1 cellular context compared by ENCODE assay signal in genomic region chr20:33401042-33401921, GRCh38.
TF ChIP-seq lines count a peak whose summit lies in the region.

A gene with protein sequence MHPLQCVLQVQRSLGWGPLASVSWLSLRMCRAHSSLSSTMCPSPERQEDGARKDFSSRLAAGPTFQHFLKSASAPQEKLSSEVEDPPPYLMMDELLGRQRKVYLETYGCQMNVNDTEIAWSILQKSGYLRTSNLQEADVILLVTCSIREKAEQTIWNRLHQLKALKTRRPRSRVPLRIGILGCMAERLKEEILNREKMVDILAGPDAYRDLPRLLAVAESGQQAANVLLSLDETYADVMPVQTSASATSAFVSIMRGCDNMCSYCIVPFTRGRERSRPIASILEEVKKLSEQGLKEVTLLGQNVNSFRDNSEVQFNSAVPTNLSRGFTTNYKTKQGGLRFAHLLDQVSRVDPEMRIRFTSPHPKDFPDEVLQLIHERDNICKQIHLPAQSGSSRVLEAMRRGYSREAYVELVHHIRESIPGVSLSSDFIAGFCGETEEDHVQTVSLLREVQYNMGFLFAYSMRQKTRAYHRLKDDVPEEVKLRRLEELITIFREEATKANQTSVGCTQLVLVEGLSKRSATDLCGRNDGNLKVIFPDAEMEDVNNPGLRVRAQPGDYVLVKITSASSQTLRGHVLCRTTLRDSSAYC (minus strand): TSS chr20:33401519. CDS start chr20:33397064, 4,455 bp downstream.

TF ChIP-seq in HepG2, 621 proteins besides CTCF, POLR2A, EP300 and RAD21 (continued from another document and continues in another):
- TF ChIP-seq ZBTB40 (IDR thresholded peaks at IDR 0.05), result peak; percentile 99
- peak; percentile 97 for TF ChIP-seq ZBTB40 (CRISPR knock-in tag; IDR thresholded peaks at IDR 0.05)
- TF ChIP-seq, protein P1, sequence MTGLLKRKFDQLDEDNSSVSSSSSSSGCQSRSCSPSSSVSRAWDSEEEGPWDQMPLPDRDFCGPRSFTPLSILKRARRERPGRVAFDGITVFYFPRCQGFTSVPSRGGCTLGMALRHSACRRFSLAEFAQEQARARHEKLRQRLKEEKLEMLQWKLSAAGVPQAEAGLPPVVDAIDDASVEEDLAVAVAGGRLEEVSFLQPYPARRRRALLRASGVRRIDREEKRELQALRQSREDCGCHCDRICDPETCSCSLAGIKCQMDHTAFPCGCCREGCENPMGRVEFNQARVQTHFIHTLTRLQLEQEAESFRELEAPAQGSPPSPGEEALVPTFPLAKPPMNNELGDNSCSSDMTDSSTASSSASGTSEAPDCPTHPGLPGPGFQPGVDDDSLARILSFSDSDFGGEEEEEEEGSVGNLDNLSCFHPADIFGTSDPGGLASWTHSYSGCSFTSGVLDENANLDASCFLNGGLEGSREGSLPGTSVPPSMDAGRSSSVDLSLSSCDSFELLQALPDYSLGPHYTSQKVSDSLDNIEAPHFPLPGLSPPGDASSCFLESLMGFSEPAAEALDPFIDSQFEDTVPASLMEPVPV (CRISPR knock-in tag; IDR thresholded peaks at IDR 0.05), result peak; percentile 98; the same call in 1 of the 2 replicates
- peak; percentile 98 for TF ChIP-seq BRF2 (CRISPR knock-in tag; IDR thresholded peaks at IDR 0.05)
- TF ChIP-seq ZNF891 (CRISPR knock-in tag; IDR thresholded peaks at IDR 0.05), result peak; percentile 98
- TF ChIP-seq ZNF407 (CRISPR knock-in tag; IDR thresholded peaks at IDR 0.05; ENCODE audit: not compliant biosample characterization), result peak; percentile 85
- TF ChIP-seq, protein P2, sequence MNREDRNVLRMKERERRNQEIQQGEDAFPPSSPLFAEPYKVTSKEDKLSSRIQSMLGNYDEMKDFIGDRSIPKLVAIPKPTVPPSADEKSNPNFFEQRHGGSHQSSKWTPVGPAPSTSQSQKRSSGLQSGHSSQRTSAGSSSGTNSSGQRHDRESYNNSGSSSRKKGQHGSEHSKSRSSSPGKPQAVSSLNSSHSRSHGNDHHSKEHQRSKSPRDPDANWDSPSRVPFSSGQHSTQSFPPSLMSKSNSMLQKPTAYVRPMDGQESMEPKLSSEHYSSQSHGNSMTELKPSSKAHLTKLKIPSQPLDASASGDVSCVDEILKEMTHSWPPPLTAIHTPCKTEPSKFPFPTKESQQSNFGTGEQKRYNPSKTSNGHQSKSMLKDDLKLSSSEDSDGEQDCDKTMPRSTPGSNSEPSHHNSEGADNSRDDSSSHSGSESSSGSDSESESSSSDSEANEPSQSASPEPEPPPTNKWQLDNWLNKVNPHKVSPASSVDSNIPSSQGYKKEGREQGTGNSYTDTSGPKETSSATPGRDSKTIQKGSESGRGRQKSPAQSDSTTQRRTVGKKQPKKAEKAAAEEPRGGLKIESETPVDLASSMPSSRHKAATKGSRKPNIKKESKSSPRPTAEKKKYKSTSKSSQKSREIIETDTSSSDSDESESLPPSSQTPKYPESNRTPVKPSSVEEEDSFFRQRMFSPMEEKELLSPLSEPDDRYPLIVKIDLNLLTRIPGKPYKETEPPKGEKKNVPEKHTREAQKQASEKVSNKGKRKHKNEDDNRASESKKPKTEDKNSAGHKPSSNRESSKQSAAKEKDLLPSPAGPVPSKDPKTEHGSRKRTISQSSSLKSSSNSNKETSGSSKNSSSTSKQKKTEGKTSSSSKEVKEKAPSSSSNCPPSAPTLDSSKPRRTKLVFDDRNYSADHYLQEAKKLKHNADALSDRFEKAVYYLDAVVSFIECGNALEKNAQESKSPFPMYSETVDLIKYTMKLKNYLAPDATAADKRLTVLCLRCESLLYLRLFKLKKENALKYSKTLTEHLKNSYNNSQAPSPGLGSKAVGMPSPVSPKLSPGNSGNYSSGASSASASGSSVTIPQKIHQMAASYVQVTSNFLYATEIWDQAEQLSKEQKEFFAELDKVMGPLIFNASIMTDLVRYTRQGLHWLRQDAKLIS (CRISPR knock-in tag; IDR thresholded peaks at IDR 0.05), result peak; percentile 96
- TF ChIP-seq ZNF160 (CRISPR knock-in tag; IDR thresholded peaks at IDR 0.05), result peak; percentile 91; the same call in 1 of the 2 replicates
- peak; percentile 89 for TF ChIP-seq FOSL2 (CRISPR knock-in tag; IDR thresholded peaks at IDR 0.05)
- peak; percentile 81 for TF ChIP-seq BRCA1 (CRISPR knock-in tag; IDR thresholded peaks at IDR 0.05)
- TF ChIP-seq NFKB2 (CRISPR knock-in tag; IDR thresholded peaks at IDR 0.05; ENCODE audit: borderline replicate concordance), result peak; percentile 89
- TF ChIP-seq PRDM15 (CRISPR knock-in tag; IDR thresholded peaks at IDR 0.05), result peak; percentile 71; the same call in 1 of the 2 replicates
- TF ChIP-seq SP140L (CRISPR knock-in tag; IDR thresholded peaks at IDR 0.05; ENCODE audit: borderline replicate concordance), result peak; percentile 99
